ENCODE assay signal across 8 cellular contexts in genomic region chr5:111158105-111158744, GRCh38.
A peak's percentile ranks its signal among the peaks of the same experiment; 100 is the strongest.
DNase-seq lines count a peak whose midpoint lies in the region; ATAC-seq and TF ChIP-seq lines count a peak whose summit lies in the region.

No MANE protein-coding gene starts in this region.

- no peak overlapping the region for H3K4me3 Mint-ChIP-seq in brain

- CTCF ChIA-PET in GM10248 (lab: Yijun Ruan, JAX) = interaction anchor here (1.0 to 8.8 kb wide), 17 partner anchors 9 to 988 kb away, joined by 3 to 92 read pairs (median 3); no protein-coding TSS in a partner anchor
- CTCF ChIA-PET in HEK293 (lab: Yijun Ruan, JAX) = interaction anchor here (0.5 to 6.9 kb wide), 7 partner anchors 10 to 623 kb away, joined by 3 to 49 read pairs (median 3); partner anchors contain the start of gene TSLP

- no peak for ATAC-seq in HG02852 (IDR thresholded peaks at IDR 0.05; ENCODE audit: unreplicated experiment)

- H3K36me3 ChIP-seq in HEK293 (ENCODE audit: control insufficient read depth in 2 of 2, insufficient read depth in 1 of 2, low read length in 2 of 2) = no peaks in the 10 kb centered on the region

- peak; percentile 55 for DNase-seq in GM10248 (ENCODE audit: extremely low spot score)
- peak; percentile 85 for DNase-seq in NCI-H1694 (lab: John Stamatoyannopoulos, UW)
- DNase-seq in UCSD-AML1 (lab: John Stamatoyannopoulos, UW; ENCODE audit: unreplicated experiment) = peak; percentile 18
- peak; percentile 82 for DNase-seq in iris pigment epithelial cell (ENCODE audit: low read depth)
- DNase-seq in stimulated activated CD4-positive, alpha-beta T cell treated with anti-CD3 and anti-CD28 coated beads, Interleukin-1b, Interleukin-23, amount 100 ng/mL, for 1 hour (ENCODE audit: low read depth in 2 of 2) = peak; percentile 63 to 82

- no peak overlapping the region for H3K27ac Mint-ChIP-seq in brain

- no peak overlapping the region for H3K4me3 ChIP-seq in HEK293 (ENCODE audit: low read depth, low read length)

- POLR2A ChIA-PET in GM10248 (lab: Yijun Ruan, JAX) (no interaction called here), HEK293 (lab: Yijun Ruan, JAX) (no interaction called here)

- H3K27me3 Mint-ChIP-seq in brain = peaks cover 10% of the 10 kb centered on the region

- H3K9me3 Mint-ChIP-seq in brain = peaks cover 0 to 3% (median 0%) of the 10 kb centered on the region in 5 experiments

- no peaks in the 10 kb centered on the region for H3K9me3 ChIP-seq in HEK293 (ENCODE audit: control insufficient read depth, insufficient read depth, low read depth, low read length)

- H3K27ac ChIP-seq in HEK293 (ENCODE audit: extremely low read depth, low read depth, low read length) = no peak overlapping the region

- no peaks in the 10 kb centered on the region for H3K36me3 Mint-ChIP-seq in brain

- no peaks in the 10 kb centered on the region for H3K4me1 ChIP-seq in HEK293 (ENCODE audit: control insufficient read depth, insufficient read depth, low read length)

- TF ChIP-seq CTCF in GM10248 (IDR thresholded peaks at IDR 0.05; ENCODE audit: control extremely low read depth, extremely low read depth, low read depth, missing control alignments) (peak; percentile 97), HEK293 (tag by site-specific recombination; IDR thresholded peaks at IDR 0.05) (peak; percentile 80), brain (conservative IDR thresholded peaks at IDR 0.05) (peak; percentile 97 to 99)

- no peaks in the 10 kb centered on the region for H3K4me1 Mint-ChIP-seq in brain

TF ChIP-seq in HEK293, 187 proteins besides CTCF, POLR2A, EP300 and RAD21 (continues in another document):
- TF ChIP-seq ZNF48 (tag by site-specific recombination; IDR thresholded peaks at IDR 0.05) (no peak), HOXA7 (CRISPR knock-in tag; IDR thresholded peaks at IDR 0.05; ENCODE audit: borderline replicate concordance) (no peak), ZNF501 (tag by site-specific recombination; IDR thresholded peaks at IDR 0.05) (no peak), PRDM1 (tag by site-specific recombination; IDR thresholded peaks at IDR 0.05) (peak; percentile 37; the same call in 1 of the 2 replicates), ZNF639 (tag by site-specific recombination; IDR thresholded peaks at IDR 0.05) (no peak), ZNF660 (tag by site-specific recombination; IDR thresholded peaks at IDR 0.05) (0 out of 2 replicates have a peak, but pooled peaks have one; percentile 37), ZNF2 (tag by site-specific recombination; IDR thresholded peaks at IDR 0.05) (0 out of 2 replicates have a peak, but pooled peaks have one; percentile 40), ZFHX2 (tag by site-specific recombination; conservative IDR thresholded peaks at IDR 0.05) (no peak), ZNF791 (tag by site-specific recombination; IDR thresholded peaks at IDR 0.05) (no peak), ZBTB48 (tag by site-specific recombination; IDR thresholded peaks at IDR 0.05) (no peak), ZNF24 (tag by site-specific recombination; IDR thresholded peaks at IDR 0.05) (no peak), ZNF768 (tag by site-specific recombination; IDR thresholded peaks at IDR 0.05) (no peak), SP7 (tag by site-specific recombination; IDR thresholded peaks at IDR 0.05) (no peak), ZNF596 (tag by site-specific recombination; IDR thresholded peaks at IDR 0.05) (no peak), ZNF169 (tag by site-specific recombination; IDR thresholded peaks at IDR 0.05) (no peak), ATF2 (tag by site-specific recombination; IDR thresholded peaks at IDR 0.05; ENCODE audit: low read depth) (0 out of 2 replicates have a peak, but pooled peaks have one; percentile 35), ZNF555 (tag by site-specific recombination; conservative IDR thresholded peaks at IDR 0.05) (no peak), ZBTB44 (tag by site-specific recombination; IDR thresholded peaks at IDR 0.05) (0 out of 2 replicates have a peak, but pooled peaks have one; percentile 10), ZNF626 (tag by site-specific recombination; IDR thresholded peaks at IDR 0.05) (no peak), ZBTB26 (tag by site-specific recombination; optimal IDR thresholded peaks at IDR 0.05) (no peak), ZNF654 (tag by site-specific recombination; IDR thresholded peaks at IDR 0.05; ENCODE audit: low read depth) (peak; percentile 98), ZNF843 (tag by site-specific recombination; IDR thresholded peaks at IDR 0.05) (no peak), ZSCAN30 (tag by site-specific recombination; IDR thresholded peaks at IDR 0.05) (0 out of 2 replicates have a peak, but pooled peaks have one; percentile 31), REST (tag by site-specific recombination; IDR thresholded peaks at IDR 0.05) (no peak), ZNF140 (tag by site-specific recombination; IDR thresholded peaks at IDR 0.05) (no peak), ZNF366 (tag by site-specific recombination; conservative IDR thresholded peaks at IDR 0.05) (no peak)

Comparison
In these comparisons a context has a peak if more than half of its experiments do, and no peak if none do; other contexts are left out.
1. DNase-seq: peak in every context shown above with its lines; median percentile 85 in NCI-H1694; 82 in iris pigment epithelial cell; 72 in stimulated activated CD4-positive, alpha-beta T cell treated with anti-CD3 and anti-CD28 coated beads, Interleukin-1b, Interleukin-23, amount 100 ng/mL, for 1 hour; 55 in GM10248; 18 in UCSD-AML1.